21 cellular contexts compared by ENCODE assay signal in genomic region chr6:15114061-15114460, GRCh38.
DNase-seq lines count a peak whose midpoint lies in the region; ATAC-seq, FAIRE-seq and TF ChIP-seq lines count a peak whose summit lies in the region.
"Had no signal": no experiment of that assay in that cellular context is flagged by ENCODE, and none has a peak within 500 bp of the region (broad histone marks: within the 10 kb centered on the region; RNA-seq: fewer than 3 reads in every experiment).

No MANE protein-coding gene starts in this region.

- H4K20me1 ChIP-seq in GM23338 (replicated peaks; ENCODE audit: insufficient read depth) = no peaks in the 10 kb centered on the region
- H4K20me1 ChIP-seq in H1 (replicated peaks in 1 of 2; ENCODE audit: control insufficient read depth in 1 of 2, insufficient read depth in 2 of 2, low read length in 2 of 2) = no peaks in the 10 kb centered on the region
- H4K20me1 ChIP-seq: BLaER1 treated with 17β-estradiol and CSF1 and Interleukin-3, amounts not matched to agents 10 nM and 100 nM had no signal

- no peak overlapping the region for H2AK5ac ChIP-seq in H1 (ENCODE audit: low read depth, low read length)

- DNase-seq in Right ventricle myocardium superior (no peak), right atrium auricular region (ENCODE audit: low spot score) (no peak), GM23338 (ENCODE audit: low spot score) (no peak), SK-MEL-5 (ENCODE audit: low read depth, low spot score) (peak; percentile 22), H1 (ENCODE audit: low read depth in 1 of 2, low spot score in 2 of 2) (no peak), SKM-1 (lab: John Stamatoyannopoulos, UW; ENCODE audit: unreplicated experiment) (no peak)
- DNase-seq: 8988T; Calu3; CD8-positive, alpha-beta T cell; DMS53; DND-41; EL; GOT3; H9 had no signal

- H2BK12ac ChIP-seq in H1 (ENCODE audit: low read depth, low read length) = no peak overlapping the region

- peak; percentile 51 for ATAC-seq in Right ventricle myocardium superior (ENCODE audit: poor library complexity)
- no peak for ATAC-seq in GM23338
- ATAC-seq in GM21717 (IDR thresholded peaks at IDR 0.05; ENCODE audit: unreplicated experiment) = no peak
- no peak for ATAC-seq in GM18861 (IDR thresholded peaks at IDR 0.05; ENCODE audit: unreplicated experiment)
- ATAC-seq: CD8-positive, alpha-beta T cell; GM12878 had no signal

- 88% methylated on average over 4 of the region's 4 CpGs; no CpG with 5 or more reads in 1 of the 2 experiments for WGBS in H1 (ENCODE audit: extremely low coverage in 1 of 2, insufficient coverage in 1 of 2, insufficient read length in 1 of 2, insufficient replicate concordance in 2 of 2, low coverage in 1 of 2, low lambda C conversion rate in 2 of 2, missing lambda C conversion rate in 1 of 2), 2 experiments

- no peak overlapping the region for H3K14ac ChIP-seq in H1 (ENCODE audit: insufficient read length)

- H3K4me1 Mint-ChIP-seq in GM23338 = peaks cover 4% of the 10 kb centered on the region

- no peak for TF ChIP-seq RAD21 in H1 (IDR thresholded peaks at IDR 0.05 in 1 of 2, conservative IDR thresholded peaks at IDR 0.05 in 1 of 2; ENCODE audit: low read depth in 2 of 2, low read length in 2 of 2)

- H3K4me3 Mint-ChIP-seq in GM23338 = no peak overlapping the region
- H3K4me3 Mint-ChIP-seq: B cell; CD8-positive, alpha-beta T cell; H9; IgD-negative memory B cell had no signal

- H2BK15ac ChIP-seq in H1 (ENCODE audit: low read length) = no peak overlapping the region

- H3K4ac ChIP-seq in H1 (replicated peaks; ENCODE audit: insufficient read length, low read depth, low read length) = no peak overlapping the region

- H2BK20ac ChIP-seq in H1 (ENCODE audit: low read length) = no peak overlapping the region

- H3K36me3 ChIP-seq in right atrium auricular region = no peaks in the 10 kb centered on the region
- no peaks in the 10 kb centered on the region for H3K36me3 ChIP-seq in GM23338 (ENCODE audit: insufficient read depth)
- no peaks in the 10 kb centered on the region for H3K36me3 ChIP-seq in H1 (ENCODE audit: control insufficient read depth in 2 of 4, insufficient read depth in 4 of 4, low read length in 3 of 4)
- H3K36me3 ChIP-seq: BLaER1 treated with 17β-estradiol and CSF1 and Interleukin-3, amounts not matched to agents 10 nM and 100 nM had no signal

- H3K9ac ChIP-seq in H1 (replicated peaks in 1 of 4; ENCODE audit: extremely low read depth in 1 of 4, low read depth in 3 of 4, low read length in 3 of 4) = no peak overlapping the region
- H3K9ac ChIP-seq: BLaER1 treated with 17β-estradiol and CSF1 and Interleukin-3, amounts not matched to agents 10 nM and 100 nM had no signal

- no peaks in the 10 kb centered on the region for H3K36me3 Mint-ChIP-seq in GM23338 (ENCODE audit: low read depth)
- H3K36me3 Mint-ChIP-seq: CD8-positive, alpha-beta T cell had no signal

- 0 out of 2 replicates have a peak, but pooled peaks cover 5% of the 10 kb centered on the region for H3K9me2 ChIP-seq in GM23338 (ENCODE audit: insufficient read depth)

- no peak for FAIRE-seq in H1 (lab: Jason Lieb, UNC)
- FAIRE-seq: GM12878, HTR-8/SVneo had no signal

- no peak overlapping the region for H4K8ac ChIP-seq in H1 (ENCODE audit: extremely low read depth, insufficient read depth, low read length)

- H3K18ac ChIP-seq in H1 (ENCODE audit: extremely low read depth, low read length) = peak overlapping the region; percentile 10; the same call in 1 of the 2 replicates

- H3K4me1 ChIP-seq in right atrium auricular region = no peaks in the 10 kb centered on the region
- no peaks in the 10 kb centered on the region for H3K4me1 ChIP-seq in GM23338 (ENCODE audit: insufficient read depth)
- H3K4me1 ChIP-seq in H1 (replicated peaks in 1 of 4; ENCODE audit: control insufficient read depth in 3 of 4, insufficient read depth in 4 of 4, low read length in 3 of 4) = no peaks in the 10 kb centered on the region

- no peak overlapping the region for H4K91ac ChIP-seq in H1 (replicated peaks; ENCODE audit: insufficient read length, low read length)

- TF ChIP-seq EP300 in H1 (IDR thresholded peaks at IDR 0.05; ENCODE audit: borderline replicate concordance in 1 of 2, low read depth in 2 of 2, low read length in 2 of 2) = no peak

- H3K27me3 ChIP-seq in right atrium auricular region (no peaks in the 10 kb centered on the region), GM23338 (ENCODE audit: insufficient read depth) (no peaks in the 10 kb centered on the region), H1 (replicated peaks in 1 of 4; ENCODE audit: control insufficient read depth in 3 of 4, extremely low read depth in 1 of 4, insufficient read depth in 3 of 4, low read length in 3 of 4) (no peaks in the 10 kb centered on the region)
- H3K27me3 ChIP-seq: BLaER1 treated with 17β-estradiol and CSF1 and Interleukin-3, amounts not matched to agents 10 nM and 100 nM had no signal

- H3K4me2 ChIP-seq in GM23338 = no peak overlapping the region
- no peak overlapping the region for H3K4me2 ChIP-seq in H1 (ENCODE audit: insufficient read depth in 1 of 2, low read depth in 2 of 2, low read length in 2 of 2)
- H3K4me2 ChIP-seq: BLaER1 treated with 17β-estradiol and CSF1 and Interleukin-3, amounts not matched to agents 10 nM and 100 nM had no signal

- POLR2A ChIA-PET in H1 (lab: Charles Lee; ENCODE audit: partially characterized antibody) = no interaction called here

- no peak overlapping the region for H2BK5ac ChIP-seq in H1 (ENCODE audit: low read depth, low read length)

- H3K27ac ChIP-seq in right atrium auricular region = no peak overlapping the region
- no peak overlapping the region for H3K27ac ChIP-seq in GM23338 (ENCODE audit: low read depth)
- H3K27ac ChIP-seq in H1 (ENCODE audit: low read depth, low read length) = no peak overlapping the region
- H3K27ac ChIP-seq: BLaER1 treated with 17β-estradiol and CSF1 and Interleukin-3, amounts not matched to agents 10 nM and 100 nM had no signal

- no peak overlapping the region for H3K27ac Mint-ChIP-seq in GM23338
- H3K27ac Mint-ChIP-seq: B cell; CD8-positive, alpha-beta T cell; IgD-negative memory B cell had no signal

- no peaks in the 10 kb centered on the region for H3F3A ChIP-seq in GM23338 (replicated peaks; ENCODE audit: low read depth)

- in situ Hi-C loops in SK-MEL-5 (cut with HindIII; ENCODE audit: low pct_unique_long_range_greater_than_20kb, low sequenced_read_pairs) = no loop called here

- H2AFZ ChIP-seq in GM23338 (peak overlapping the region; percentile 47; the same call in 1 of the 2 replicates), H1 (ENCODE audit: low read length) (no peak overlapping the region)

- no peaks in the 10 kb centered on the region for H3K23me2 ChIP-seq in H1 (ENCODE audit: low read depth, low read length)

- no peak overlapping the region for H2BK120ac ChIP-seq in H1 (replicated peaks; ENCODE audit: low read depth, low read length)

- H3K4me3 ChIP-seq in right atrium auricular region (no peak overlapping the region), GM23338 (no peak overlapping the region), H1 (ENCODE audit: extremely low read depth in 1 of 4, insufficient read depth in 2 of 4, low read depth in 3 of 4, low read length in 4 of 4) (no peak overlapping the region)
- H3K4me3 ChIP-seq: BLaER1 treated with 17β-estradiol and CSF1 and Interleukin-3, amounts not matched to agents 10 nM and 100 nM; GM12878 had no signal

- no peaks in the 10 kb centered on the region for H3K9me3 ChIP-seq in right atrium auricular region
- no peaks in the 10 kb centered on the region for H3K9me3 ChIP-seq in H1 (ENCODE audit: insufficient read depth in 2 of 2, low read depth in 1 of 2, low read length in 1 of 2)

- no peak overlapping the region for H4K5ac ChIP-seq in H1 (ENCODE audit: insufficient read length, low read depth, low read length)

- CTCF ChIA-PET in H1 (lab: Charles Lee; ENCODE audit: partially characterized antibody) = interaction anchor here (0.6 to 1.4 kb wide), 5 partner anchors 10 to 285 kb away, joined by 3 to 4 read pairs (median 3); no protein-coding TSS in a partner anchor

- intact Hi-C loops in Right ventricle myocardium superior (cut with DNase I) = no loop called here

- H3K27me3 Mint-ChIP-seq in GM23338 (ENCODE audit: insufficient read depth, low read depth, poor library complexity) = peaks cover 3% of the 10 kb centered on the region
- H3K27me3 Mint-ChIP-seq: B cell, IgD-negative memory B cell had no signal

- H3K79me2 ChIP-seq in GM23338 (replicated peaks; ENCODE audit: insufficient read depth) (no peaks in the 10 kb centered on the region), H1 (ENCODE audit: control insufficient read depth in 1 of 2, insufficient read depth in 2 of 2, low read length in 2 of 2) (no peaks in the 10 kb centered on the region)

- TF ChIP-seq POLR2A in H1 (IDR thresholded peaks at IDR 0.05; ENCODE audit: control extremely low read depth in 1 of 2, low read depth in 2 of 2, low read length in 2 of 2) = no peak

- no peak for TF ChIP-seq CTCF in right atrium auricular region (IDR thresholded peaks at IDR 0.05)
- TF ChIP-seq CTCF in GM23338 (conservative IDR thresholded peaks at IDR 0.05; ENCODE audit: low read depth in 2 of 2) = no peak
- TF ChIP-seq CTCF in H1 (IDR thresholded peaks at IDR 0.05; ENCODE audit: control extremely low read depth in 1 of 3, insufficient read depth in 1 of 3, low read depth in 1 of 3, low read length in 3 of 3) = no peak

- H3K79me1 ChIP-seq in H1 (ENCODE audit: low read depth, low read length) = no peaks in the 10 kb centered on the region

- H3K56ac ChIP-seq in H1 (replicated peaks; ENCODE audit: insufficient read length, low read depth, low read length) = no peak overlapping the region

- H3K23ac ChIP-seq in H1 (ENCODE audit: insufficient read length) = no peak overlapping the region

- H3K9me3 Mint-ChIP-seq in GM23338 = no peaks in the 10 kb centered on the region
- H3K9me3 Mint-ChIP-seq: CD8-positive, alpha-beta T cell; H9; IgD-negative memory B cell had no signal

TF ChIP-seq in GM23338, 12 proteins besides CTCF, POLR2A, EP300 and RAD21 (continues in another document):
- TF ChIP-seq ZNF331 (CRISPR knock-in tag; IDR thresholded peaks at IDR 0.05; ENCODE audit: low read depth) = no peak

TF ChIP-seq in H1, 55 proteins besides CTCF, POLR2A, EP300 and RAD21:
- TF ChIP-seq SP4 (IDR thresholded peaks at IDR 0.05; ENCODE audit: low read length) = no peak
- no peak for TF ChIP-seq KDM4A (IDR thresholded peaks at IDR 0.05; ENCODE audit: low read depth, low read length, severe bottlenecking)
- TF ChIP-seq PHF8 (conservative IDR thresholded peaks at IDR 0.05; ENCODE audit: low read depth, low read length) = no peak
- TF ChIP-seq MAFK (IDR thresholded peaks at IDR 0.05; ENCODE audit: low read depth, low read length) = no peak
- TF ChIP-seq CTBP2 (IDR thresholded peaks at IDR 0.05; ENCODE audit: borderline replicate concordance, insufficient read depth, insufficient read length, low read length) = no peak
